8 cellular contexts compared by ENCODE assay signal in the genomic region with DNA sequence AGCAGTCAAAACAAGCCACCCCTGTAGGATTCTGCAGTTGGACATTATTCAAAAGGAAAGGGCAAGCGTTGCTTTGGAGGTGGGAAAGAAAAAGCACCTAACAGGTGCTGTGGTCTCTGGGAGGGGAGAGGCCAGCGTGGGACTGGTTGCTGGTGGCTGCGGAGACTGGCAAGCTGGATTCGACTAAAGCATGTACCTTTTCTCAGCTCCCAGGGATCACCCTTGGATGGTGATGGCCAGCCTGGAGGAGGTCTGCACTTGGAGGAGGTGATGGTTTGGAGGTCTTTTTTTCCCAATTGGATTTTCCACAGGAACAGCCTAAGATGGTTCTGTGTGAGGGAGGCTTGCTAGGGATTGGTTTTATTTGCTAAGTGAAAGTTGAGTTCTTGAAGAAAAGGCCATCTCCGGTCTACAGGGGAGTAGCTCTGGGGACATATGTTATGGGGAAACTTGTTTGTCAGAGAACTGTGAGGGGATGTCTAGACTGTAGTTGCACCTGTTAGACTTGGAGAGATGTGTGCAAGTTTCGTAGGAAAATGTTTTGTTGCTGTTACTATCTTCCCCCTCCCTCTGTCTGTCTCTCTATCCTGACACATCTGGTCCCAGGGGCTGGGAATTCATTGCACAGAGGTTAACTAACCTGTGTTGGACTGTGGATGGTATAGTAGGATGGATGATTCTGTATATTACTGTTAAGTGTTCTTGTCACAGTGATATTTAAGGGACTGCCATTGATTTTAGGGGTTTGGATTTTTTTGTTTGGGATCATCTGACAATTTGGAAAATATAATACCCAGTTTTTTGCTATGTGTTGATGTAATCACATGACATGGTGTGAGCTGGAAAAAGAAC. TPM values are rescaled to one million over a fixed set of nuclear protein-coding genes. Genes with fewer than 3 reads are reported as not detected.
DNase-seq lines count a peak whose midpoint lies in the region; ATAC-seq and TF ChIP-seq lines count a peak whose summit lies in the region.

No MANE protein-coding gene starts in this region.

- peaks cover 44% of the 10 kb centered on the region for H4K20me1 ChIP-seq in KMS-11 (ENCODE audit: insufficient read depth)

- no peak for TF ChIP-seq EP300 in tibial nerve (IDR thresholded peaks at IDR 0.05)

- DNase-seq in EH (ENCODE audit: low read depth) (peak; percentile 26), astrocyte of the cerebellum (ENCODE audit: low read depth) (no peak), right lobe of liver (no peak), tibial nerve (ENCODE audit: low spot score in 2 of 2) (no peak), SHP77 treated with DMSO at 0.1 percent for 48 hours (lab: John Stamatoyannopoulos, UW) (no peak)
- no peak for DNase-seq in activated CD4-positive, CD25-positive, alpha-beta regulatory T cell treated with anti-CD3 and anti-CD28 coated beads, Interleukin-2, amount 50 U/mL, for 72 hours

- no peak; the same call in 1 of the 2 replicates for TF ChIP-seq CTCF in KMS-11 (conservative IDR thresholded peaks at IDR 0.05; ENCODE audit: low read depth, low read length)
- no peak for TF ChIP-seq CTCF in astrocyte of the cerebellum (IDR thresholded peaks at IDR 0.05; ENCODE audit: low read depth, low read length, missing control alignments)
- TF ChIP-seq CTCF in right lobe of liver (IDR thresholded peaks at IDR 0.05), result no peak
- no peak for TF ChIP-seq CTCF in tibial nerve (IDR thresholded peaks at IDR 0.05)

- no peaks in the 10 kb centered on the region for H3K27me3 ChIP-seq in KMS-11 (ENCODE audit: insufficient read depth, low read depth)
- no peaks in the 10 kb centered on the region for H3K27me3 ChIP-seq in right lobe of liver
- H3K27me3 ChIP-seq in tibial nerve, result no peaks in the 10 kb centered on the region

- H3K4me1 ChIP-seq in KMS-11 (ENCODE audit: low read depth, poor library complexity, severe bottlenecking) (peaks cover 37% of the 10 kb centered on the region), right lobe of liver (peaks cover 0 to 9% (median 0%) of the 10 kb centered on the region in 4 donors), tibial nerve (peaks cover 0 to 62% (median 17%) of the 10 kb centered on the region in 4 donors)

- 50% methylated on average over 5 of the region's 6 CpGs for WGBS in right lobe of liver (ENCODE audit: insufficient coverage, low coverage, low lambda C conversion rate, missing lambda C conversion rate)
- WGBS in tibial nerve, 2 donors, result 34 to 43% methylated on average over 6 of the region's 6 CpGs

- ATAC-seq in right lobe of liver (no peak), HG02885 (IDR thresholded peaks at IDR 0.05; ENCODE audit: poor library complexity, unreplicated experiment) (no peak)

- in situ Hi-C loops in astrocyte of the cerebellum (cut with HindIII; ENCODE audit: low sequenced_read_pairs), result no loop called here

- H3K4me2 ChIP-seq in KMS-11, result peak overlapping the region; percentile 86

- H3K9me3 ChIP-seq in right lobe of liver (no peaks in the 10 kb centered on the region), tibial nerve (no peaks in the 10 kb centered on the region)

- H2AFZ ChIP-seq in KMS-11 (ENCODE audit: low read depth), result peak overlapping the region; percentile 60; the same call in 1 of the 2 replicates

- intact Hi-C loops in right lobe of liver (cut with DNase I), result no loop called here

- TF ChIP-seq POLR2A in right lobe of liver (IDR thresholded peaks at IDR 0.05), result no peak
- TF ChIP-seq POLR2A in tibial nerve (IDR thresholded peaks at IDR 0.05), result no peak

- peak overlapping the region; percentile 90 for H3K9ac ChIP-seq in KMS-11

- peaks cover 67% of the 10 kb centered on the region for H3K79me2 ChIP-seq in KMS-11 (ENCODE audit: insufficient read depth, low read depth)

- H3K4me3 ChIP-seq in KMS-11 (IDR thresholded peaks at IDR 0.05; ENCODE audit: insufficient read depth, low read depth, low read length), result peak overlapping the region; percentile 57
- H3K4me3 ChIP-seq in astrocyte of the cerebellum (ENCODE audit: low read depth, low read length), result peak overlapping the region; percentile 71
- peak overlapping the region; percentile 89 to 91 (median 89) for H3K4me3 ChIP-seq in right lobe of liver
- H3K4me3 ChIP-seq in tibial nerve, result peak overlapping the region; percentile 71 to 99 (median 92)

- H3K27ac ChIP-seq in KMS-11 (peak overlapping the region; percentile 73), right lobe of liver (peak overlapping the region in 1 of 3 donors; percentile 82), tibial nerve (peak overlapping the region in 3 of 4 donors; percentile 94 to 97 (median 97))

- H3K36me3 ChIP-seq in KMS-11 (ENCODE audit: insufficient read depth), result no peaks in the 10 kb centered on the region
- no peaks in the 10 kb centered on the region for H3K36me3 ChIP-seq in right lobe of liver
- H3K36me3 ChIP-seq in tibial nerve, result no peaks in the 10 kb centered on the region

RNA-seq across cellular contexts. Expression of a gene that starts 2.2 kb away (rescaled TPM):
- total RNA-seq in right lobe of liver, result 10 to 100 TPM in 2 of 6 experiments, 1 to 10 TPM in 4; 6.5 to 12.5 (median 6.9) TPM
- total RNA-seq in tibial nerve, result 10 to 100 TPM in 3 of 4 donors, 1 to 10 TPM in 1; 9.6 to 21.6 (median 19.2) TPM
